Comparison of ENCODE assay signal across 8 cellular contexts in genomic region chr1:35030338-35031102, GRCh38. TPM values are rescaled to one million over a fixed set of nuclear protein-coding genes. Genes with fewer than 3 reads are reported as not detected.
DNase-seq lines count a peak whose midpoint lies in the region; ATAC-seq, FAIRE-seq and TF ChIP-seq lines count a peak whose summit lies in the region.

No MANE protein-coding gene starts in this region.

- H3K9me3 Mint-ChIP-seq in activated naive CD8-positive, alpha-beta T cell treated with anti-CD3 and anti-CD28 coated beads, Interleukin-2, amount 50 U/mL, for 24 hours: peaks cover 10% of the 10 kb centered on the region

- no peak for TF ChIP-seq POLR2A in suprapubic skin (IDR thresholded peaks at IDR 0.05)

- H3K36me3 ChIP-seq in kidney (ENCODE audit: control insufficient read depth in 1 of 2, insufficient read depth in 2 of 2, low read length in 2 of 2): peaks cover 0 to 7% of the 10 kb centered on the region in 2 donors
- H3K36me3 ChIP-seq in suprapubic skin: peaks cover 5% of the 10 kb centered on the region

- in situ Hi-C loops in ACHN (cut with HindIII; ENCODE audit: low pct_ligation_motif_present, low pct_unique_long_range_greater_than_20kb, low sequenced_read_pairs): no loop called here

- peaks cover 0 to 3% of the 10 kb centered on the region in 2 donors for H3K4me1 ChIP-seq in kidney (ENCODE audit: control insufficient read depth in 1 of 2, insufficient read depth in 1 of 2, low read depth in 1 of 2, low read length in 2 of 2)
- peaks cover 21% of the 10 kb centered on the region for H3K4me1 ChIP-seq in suprapubic skin

- peak overlapping the region; percentile 100 for H3K4me3 Mint-ChIP-seq in activated naive CD8-positive, alpha-beta T cell treated with anti-CD3 and anti-CD28 coated beads, Interleukin-2, amount 50 U/mL, for 24 hours

- H3K36me3 Mint-ChIP-seq in activated naive CD8-positive, alpha-beta T cell treated with anti-CD3 and anti-CD28 coated beads, Interleukin-2, amount 50 U/mL, for 24 hours (ENCODE audit: low read depth): peaks cover 27% of the 10 kb centered on the region

- no peak for ATAC-seq in activated naive CD8-positive, alpha-beta T cell treated with anti-CD3 and anti-CD28 coated beads, Interleukin-2, amount 50 U/mL, for 24 hours
- ATAC-seq in HG02588 (IDR thresholded peaks at IDR 0.05; ENCODE audit: unreplicated experiment): no peak

- peak overlapping the region; percentile 99 for H3K27ac Mint-ChIP-seq in activated naive CD8-positive, alpha-beta T cell treated with anti-CD3 and anti-CD28 coated beads, Interleukin-2, amount 50 U/mL, for 24 hours

- DNase-seq in ACHN (peak; percentile 1), HL-60 (ENCODE audit: low read depth in 1 of 2, low spot score in 1 of 2) (peak in 1 of 2 experiments; percentile 16), kidney (no peak), suprapubic skin (ENCODE audit: low spot score in 2 of 2) (no peak), anterior cingulate cortex (lab: John Stamatoyannopoulos, UW) (no peak), HuH-7.5 (ENCODE audit: low spot score) (no peak)
- no peak for DNase-seq in activated naive CD8-positive, alpha-beta T cell treated with anti-CD3 and anti-CD28 coated beads, Interleukin-2, amount 50 U/mL, for 24 hours

- H3K9me3 ChIP-seq in kidney (ENCODE audit: control insufficient read depth in 1 of 2, low read length in 2 of 2) (peaks cover 0 to 8% of the 10 kb centered on the region in 2 donors), suprapubic skin (peaks cover 6% of the 10 kb centered on the region)

- WGBS in suprapubic skin: 43% methylated on average over 11 of the region's 11 CpGs

- TF ChIP-seq CTCF in HL-60 (IDR thresholded peaks at IDR 0.05; ENCODE audit: insufficient read depth, low read length) (no peak), kidney (IDR thresholded peaks at IDR 0.05; ENCODE audit: borderline replicate concordance, extremely low read depth, insufficient read depth) (no peak), suprapubic skin (IDR thresholded peaks at IDR 0.05) (no peak)

- no peaks in the 10 kb centered on the region for H3K27me3 ChIP-seq in HL-60 (ENCODE audit: insufficient read depth, poor library complexity, severe bottlenecking)
- H3K27me3 ChIP-seq in suprapubic skin: no peaks in the 10 kb centered on the region

- H3K4me3 ChIP-seq in HL-60 (replicated peaks; ENCODE audit: insufficient read depth, low read length): peak overlapping the region; percentile 70
- H3K4me3 ChIP-seq in kidney (ENCODE audit: low read length in 2 of 2): peak overlapping the region; percentile 99 to 100
- H3K4me3 ChIP-seq in suprapubic skin: peak overlapping the region; percentile 76

- peaks cover 38% of the 10 kb centered on the region for H3K4me1 Mint-ChIP-seq in activated naive CD8-positive, alpha-beta T cell treated with anti-CD3 and anti-CD28 coated beads, Interleukin-2, amount 50 U/mL, for 24 hours

- no peak for TF ChIP-seq EP300 in suprapubic skin (IDR thresholded peaks at IDR 0.05)

- intact Hi-C loops in kidney (cut with DNase I): no loop called here

- H3K27ac ChIP-seq in HL-60 (replicated peaks): peak overlapping the region; percentile 82
- peak overlapping the region; percentile 90 to 94 for H3K27ac ChIP-seq in kidney (ENCODE audit: low read depth in 2 of 2, low read length in 2 of 2)
- H3K27ac ChIP-seq in suprapubic skin: peak overlapping the region; percentile 95

- H3K27me3 Mint-ChIP-seq in activated naive CD8-positive, alpha-beta T cell treated with anti-CD3 and anti-CD28 coated beads, Interleukin-2, amount 50 U/mL, for 24 hours: no peaks in the 10 kb centered on the region

- H3K9ac ChIP-seq in kidney (ENCODE audit: low read length in 2 of 2): peak overlapping the region; percentile 85 to 100

- FAIRE-seq in kidney (lab: Jason Lieb, UNC): no peak

RNA-seq across cellular contexts. Expression of gene ZMYM6, which starts 1.2 kb away (rescaled TPM):
- total RNA-seq in kidney: 23.8 TPM
- polyA plus RNA-seq in kidney (ENCODE audit: insufficient read depth, low read depth, low replicate concordance): 8.8 TPM
- 10 to 100 TPM; 14.4 to 26.2 (median 14.9) TPM for total RNA-seq in suprapubic skin

RNA-seq across cellular contexts. Expression of gene TMEM35B, which starts 45.4 kb away (rescaled TPM):
- 44.2 TPM for total RNA-seq in kidney
- polyA plus RNA-seq in kidney (ENCODE audit: insufficient read depth, low read depth, low replicate concordance): 48.3 TPM
- total RNA-seq in suprapubic skin: 10 to 100 TPM in 1 of 4 donors, 1 to 10 TPM in 3; 6.5 to 12.2 (median 8.6) TPM

RNA-seq across cellular contexts. Expression of gene ZMYM1, which starts 48.7 kb away (rescaled TPM):
- total RNA-seq in kidney (18.9 TPM), suprapubic skin (10 to 100 TPM in 2 of 4 donors, 1 to 10 TPM in 2; 6.7 to 15.9 (median 12.0) TPM)
- 2.9 TPM for polyA plus RNA-seq in kidney (ENCODE audit: insufficient read depth, low read depth, low replicate concordance)
